ENCODE assay signal across 25 cellular contexts in the genomic region with DNA sequence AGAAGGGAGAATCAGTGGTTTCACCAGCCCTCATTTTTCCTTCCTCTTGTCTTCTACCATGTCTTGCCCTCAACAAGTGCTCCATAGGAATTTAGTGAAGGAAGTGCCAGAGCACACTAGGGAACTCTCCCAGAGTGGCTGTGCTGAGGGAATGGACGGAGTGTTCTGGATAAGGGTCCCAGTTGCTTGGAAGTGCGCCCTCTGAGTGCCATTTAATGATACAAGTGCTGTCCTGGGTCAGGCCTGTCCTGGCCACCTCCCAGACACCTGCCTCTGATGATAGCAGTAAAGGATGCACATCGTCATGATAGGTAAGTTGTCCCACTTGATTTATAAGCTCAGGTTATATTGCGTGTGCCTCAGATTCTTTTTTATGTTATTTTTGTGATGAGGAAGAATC. TPM values are rescaled to one million over a fixed set of nuclear protein-coding genes. Genes with fewer than 3 reads are reported as not detected.
A peak's percentile ranks its signal among the peaks of the same experiment; 100 is the strongest.
DNase-seq lines count a peak whose midpoint lies in the region; ATAC-seq and TF ChIP-seq lines count a peak whose summit lies in the region.
"Had no signal": no experiment of that assay in that cellular context is flagged by ENCODE, and none has a peak within 500 bp of the region (broad histone marks: within the 10 kb centered on the region; RNA-seq: fewer than 3 reads in every experiment).

No MANE protein-coding gene starts in this region.

- WGBS in tibial nerve, 2 donors: 90 to 97% methylated on average over 4 of the region's 4 CpGs

- H3K4me3 Mint-ChIP-seq in activated naive CD4-positive, alpha-beta T cell treated with anti-CD3 and anti-CD28 coated beads for 36 hours: no peak overlapping the region
- H3K4me3 Mint-ChIP-seq in mesothelial cell of epicardium: no peak overlapping the region
- H3K4me3 Mint-ChIP-seq: CD14-positive monocyte, endodermal cell had no signal

- H3K36me3 Mint-ChIP-seq in activated naive CD4-positive, alpha-beta T cell treated with anti-CD3 and anti-CD28 coated beads for 36 hours (ENCODE audit: low read depth): peaks cover 8% of the 10 kb centered on the region
- peaks cover 1% of the 10 kb centered on the region for H3K36me3 Mint-ChIP-seq in mesothelial cell of epicardium

- intact Hi-C loops in activated naive CD4-positive, alpha-beta T cell treated with anti-CD3 and anti-CD28 coated beads for 36 hours (cut with micrococcal nuclease): loop anchor here (10.0 kb wide), 2 partner anchors 951 to 1541 kb away; partner anchors contain the start of gene ENDOD1
- intact Hi-C loops in ascending aorta (cut with DNase I): loop anchor here (2.0 to 5.0 kb wide), 3 partner anchors 17 to 414 kb away; partner anchors contain the start of genes ANKRD49 and MRE11

- H3K4me3 ChIP-seq in ascending aorta: no peak overlapping the region
- no peak overlapping the region for H3K4me3 ChIP-seq in tibial nerve
- H3K4me3 ChIP-seq: A549, GM23248, ovary, SJCRH30, skin epidermis, transverse colon had no signal

- TF ChIP-seq CTCF in ascending aorta (IDR thresholded peaks at IDR 0.05) (no peak), mesothelial cell of epicardium (IDR thresholded peaks at IDR 0.05; ENCODE audit: unreplicated experiment) (no peak), tibial nerve (IDR thresholded peaks at IDR 0.05) (no peak)

- no peaks in the 10 kb centered on the region for H3K36me3 ChIP-seq in ascending aorta
- H3K36me3 ChIP-seq in tibial nerve: no peaks in the 10 kb centered on the region
- H3K36me3 ChIP-seq: ovary, SJCRH30, transverse colon had no signal

- H3K27ac ChIP-seq in ascending aorta: peak overlapping the region; percentile 90 to 96
- peak overlapping the region in 3 of 4 donors; percentile 14 to 98 (median 97) for H3K27ac ChIP-seq in tibial nerve
- H3K27ac ChIP-seq: GM23248, SJCRH30 had no signal

- CTCF ChIA-PET in activated naive CD4-positive, alpha-beta T cell treated with anti-CD3 and anti-CD28 coated beads for 36 hours (lab: Charles Lee): no interaction called here

- no peaks in the 10 kb centered on the region for H3K27me3 Mint-ChIP-seq in activated naive CD4-positive, alpha-beta T cell treated with anti-CD3 and anti-CD28 coated beads for 36 hours (ENCODE audit: low read depth)
- no peaks in the 10 kb centered on the region for H3K27me3 Mint-ChIP-seq in mesothelial cell of epicardium (ENCODE audit: low read depth)

- no peak for DNase-seq in activated naive CD4-positive, alpha-beta T cell treated with anti-CD3 and anti-CD28 coated beads for 36 hours
- no peak for DNase-seq in activated naive CD4-positive, alpha-beta T cell treated with anti-CD3 and anti-CD28 coated beads, Interleukin-2, amount 50 U/mL, for 16 hours
- DNase-seq in ascending aorta (ENCODE audit: low spot score in 2 of 2) (no peak), mesothelial cell of epicardium (ENCODE audit: low spot score in 2 of 2, unreplicated experiment in 2 of 2) (no peak), tibial nerve (ENCODE audit: low spot score in 2 of 2) (no peak), SIG-M5 (lab: John Stamatoyannopoulos, UW) (no peak), A172 (ENCODE audit: low spot score) (no peak)
- DNase-seq: activated CD4-positive, alpha-beta T cell treated with anti-CD3 and anti-CD28 coated beads, Interleukin-2, amount 50 U/mL, for 1 hour; caudate nucleus; DMS53; GM23248; hypothalamus; kidney glomerular epithelial cell; NCI-H2029 treated with DMSO at 0.1 percent for 48 hours; NCI-H524; ovary; SJCRH30; stimulated activated CD4-positive, alpha-beta T cell treated with anti-CD3 and anti-CD28 coated beads, Interleukin-4, amount 100 ng/mL, for 4 hours; T1000; transverse colon had no signal

- peak overlapping the region; percentile 5 for H3K27ac Mint-ChIP-seq in activated naive CD4-positive, alpha-beta T cell treated with anti-CD3 and anti-CD28 coated beads for 36 hours
- peak overlapping the region; percentile 75 for H3K27ac Mint-ChIP-seq in mesothelial cell of epicardium
- H3K27ac Mint-ChIP-seq: endodermal cell had no signal

- no peak for TF ChIP-seq EP300 in tibial nerve (IDR thresholded peaks at IDR 0.05)

- peaks cover 38% of the 10 kb centered on the region for H3K4me1 Mint-ChIP-seq in activated naive CD4-positive, alpha-beta T cell treated with anti-CD3 and anti-CD28 coated beads for 36 hours (ENCODE audit: low read depth)
- peaks cover 35% of the 10 kb centered on the region for H3K4me1 Mint-ChIP-seq in mesothelial cell of epicardium

- H3K27me3 ChIP-seq in ascending aorta: no peaks in the 10 kb centered on the region
- H3K27me3 ChIP-seq in tibial nerve: no peaks in the 10 kb centered on the region
- H3K27me3 ChIP-seq: ovary, SJCRH30, transverse colon had no signal

- H3K9me3 ChIP-seq in ascending aorta: no peaks in the 10 kb centered on the region
- H3K9me3 ChIP-seq in tibial nerve: no peaks in the 10 kb centered on the region
- H3K9me3 ChIP-seq: A549, ovary, SJCRH30, transverse colon had no signal

- no peak for TF ChIP-seq POLR2A in tibial nerve (IDR thresholded peaks at IDR 0.05)

- no peak for ATAC-seq in HG02970 (IDR thresholded peaks at IDR 0.05; ENCODE audit: low FRiP score, unreplicated experiment)
- ATAC-seq: A549 had no signal

- H3K4me1 ChIP-seq in ascending aorta: peaks cover 6 to 50% of the 10 kb centered on the region in 2 donors
- H3K4me1 ChIP-seq in tibial nerve: peaks cover 0 to 68% (median 33%) of the 10 kb centered on the region in 4 donors

- no peaks in the 10 kb centered on the region for H3K9me3 Mint-ChIP-seq in activated naive CD4-positive, alpha-beta T cell treated with anti-CD3 and anti-CD28 coated beads for 36 hours
- no peaks in the 10 kb centered on the region for H3K9me3 Mint-ChIP-seq in mesothelial cell of epicardium
- H3K9me3 Mint-ChIP-seq: endodermal cell had no signal

RNA-seq across cellular contexts. Expression of gene PANX1, which starts 5.1 kb away (rescaled TPM):
- total RNA-seq in activated naive CD4-positive, alpha-beta T cell treated with anti-CD3 and anti-CD28 coated beads for 36 hours: 1 to 10 TPM; 5.4 to 5.8 TPM
- total RNA-seq in ascending aorta (24.4 TPM), mesothelial cell of epicardium (40.1 to 42.9 TPM (median 41.2 TPM) in 3 replicates), tibial nerve (10 to 100 TPM; 17.5 to 36.6 (median 19.5) TPM)
- total RNA-seq in A172 (2014; rRNA removed; shearing (Covaris generic)): 37.9 and 40.0 TPM in 2 replicates
